In the genomic region with DNA sequence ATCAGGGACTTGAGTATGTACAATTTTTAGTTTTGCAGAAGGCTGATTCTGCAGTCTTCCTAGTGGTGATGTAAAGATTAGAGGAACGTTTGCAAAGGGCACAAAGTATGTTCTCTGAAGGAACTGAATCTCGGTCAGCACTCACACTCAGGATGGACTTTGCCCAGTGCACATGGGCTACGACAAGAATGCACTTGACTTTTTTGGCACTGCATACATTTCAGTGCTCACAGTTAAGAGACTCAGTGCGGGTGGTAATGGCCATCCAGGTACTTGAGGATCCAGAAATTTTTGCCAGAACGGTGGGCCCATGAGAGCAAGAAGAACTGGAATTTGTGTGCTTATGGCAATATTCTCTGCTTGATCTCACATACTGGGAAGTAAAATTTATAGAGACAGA, we compare ENCODE assay signal across 28 cellular contexts.
"Had no signal": no experiment of that assay in that cellular context is flagged by ENCODE, and none has a peak within 500 bp of the region (broad histone marks: within the 10 kb centered on the region; RNA-seq: fewer than 3 reads in every experiment).

No MANE protein-coding gene starts in this region.

- H3K4me1 Mint-ChIP-seq: mesothelial cell of epicardium, nephron progenitor cell, neural progenitor cell had no signal

- FAIRE-seq: keratinocyte had no signal

- H3K27ac Mint-ChIP-seq: mesothelial cell of epicardium; nephron progenitor cell; neural progenitor cell; progenitor cell of endocrine pancreas; stimulated activated effector memory CD8-positive, alpha-beta T cell treated with anti-CD3 and anti-CD28 coated beads, Interleukin-12 subunit alpha, Interleukin-12 subunit beta, amount 100 ng/mL, for 72 hours; stimulated activated naive CD8-positive, alpha-beta T cell treated with anti-CD3 and anti-CD28 coated beads, Interleukin-15, Interleukin-2, amounts not matched to agents 100 ng/mL and 50 ng/mL, for 24 hours; type B pancreatic cell had no signal

- H3K27ac ChIP-seq: left ventricle myocardium inferior, neural progenitor cell, ovary, skin epidermis, spleen, suprapubic skin, thoracic aorta, tibial nerve, vagina had no signal

- H3K4me1 ChIP-seq: left ventricle myocardium inferior, neural progenitor cell, suprapubic skin, tibial nerve, vagina had no signal

- H3K9ac ChIP-seq: neural progenitor cell had no signal

- DNase-seq: hippocampal formation; kidney glomerular epithelial cell; left colon; left ventricle myocardium inferior; mesendoderm; naive B cell; natural killer cell; nephron progenitor cell; ovary; retina; right cardiac atrium; spleen; stimulated activated CD4-positive, alpha-beta T cell treated with anti-CD3 and anti-CD28 coated beads, Interleukin-4, amount 100 ng/mL, for 24 hours; stimulated activated naive CD4-positive, alpha-beta T cell had no signal

- H3K36me3 Mint-ChIP-seq: mesothelial cell of epicardium; naive B cell; natural killer cell; neural progenitor cell; stimulated activated effector memory CD8-positive, alpha-beta T cell treated with anti-CD3 and anti-CD28 coated beads, Interleukin-12 subunit alpha, Interleukin-12 subunit beta, amount 100 ng/mL, for 72 hours; type B pancreatic cell had no signal

- H3K4me3 ChIP-seq: left ventricle myocardium inferior, lung, neural progenitor cell, ovary, skin epidermis, spleen, suprapubic skin, thoracic aorta, tibial nerve, vagina had no signal

- H3K27me3 ChIP-seq: neural progenitor cell, ovary, spleen, suprapubic skin, tibial nerve, vagina had no signal

- H3K9me3 Mint-ChIP-seq: mesothelial cell of epicardium; naive B cell; natural killer cell; nephron progenitor cell; neural progenitor cell; stimulated activated effector memory CD8-positive, alpha-beta T cell treated with anti-CD3 and anti-CD28 coated beads, Interleukin-12 subunit alpha, Interleukin-12 subunit beta, amount 100 ng/mL, for 72 hours; stimulated activated naive CD8-positive, alpha-beta T cell treated with anti-CD3 and anti-CD28 coated beads, Interleukin-15, Interleukin-2, amounts not matched to agents 100 ng/mL and 50 ng/mL, for 24 hours; type B pancreatic cell had no signal

- ATAC-seq: left colon; natural killer cell; right cardiac atrium; sciatic nerve; stimulated activated effector memory CD8-positive, alpha-beta T cell treated with anti-CD3 and anti-CD28 coated beads, Interleukin-12 subunit alpha, Interleukin-12 subunit beta, amount 100 ng/mL, for 72 hours had no signal

- H3K9me3 ChIP-seq: left ventricle myocardium inferior, ovary, spleen, suprapubic skin, thoracic aorta, tibial nerve, vagina had no signal

- H3K4me3 Mint-ChIP-seq: mesothelial cell of epicardium; naive B cell; natural killer cell; nephron progenitor cell; neural progenitor cell; stimulated activated effector memory CD8-positive, alpha-beta T cell treated with anti-CD3 and anti-CD28 coated beads, Interleukin-12 subunit alpha, Interleukin-12 subunit beta, amount 100 ng/mL, for 72 hours; stimulated activated naive CD8-positive, alpha-beta T cell treated with anti-CD3 and anti-CD28 coated beads, Interleukin-15, Interleukin-2, amounts not matched to agents 100 ng/mL and 50 ng/mL, for 24 hours; type B pancreatic cell had no signal

- H2AFZ ChIP-seq: neural progenitor cell had no signal

- H3K27me3 Mint-ChIP-seq: naive B cell; progenitor cell of endocrine pancreas; stimulated activated naive CD8-positive, alpha-beta T cell treated with anti-CD3 and anti-CD28 coated beads, Interleukin-15, Interleukin-2, amounts not matched to agents 100 ng/mL and 50 ng/mL, for 24 hours; type B pancreatic cell had no signal

- H3K36me3 ChIP-seq: left ventricle myocardium inferior, neural progenitor cell, ovary, spleen, suprapubic skin, thoracic aorta, tibial nerve, vagina had no signal

- H3K4me2 ChIP-seq: neural progenitor cell had no signal
